20 cellular contexts compared by ENCODE assay signal in genomic region chr12:91901675-91902074, GRCh38.
DNase-seq lines count a peak whose midpoint lies in the region; ATAC-seq, FAIRE-seq and TF ChIP-seq lines count a peak whose summit lies in the region.
"Had no signal": no experiment of that assay in that cellular context is flagged by ENCODE, and none has a peak within 500 bp of the region (broad histone marks: within the 10 kb centered on the region; RNA-seq: fewer than 3 reads in every experiment).

No MANE protein-coding gene starts in this region.

- H3K79me2 ChIP-seq in GM12878 (ENCODE audit: control insufficient read depth, insufficient read depth, low read length) = no peaks in the 10 kb centered on the region

- H3K27me3 Mint-ChIP-seq in activated CD8-positive, alpha-beta T cell treated with anti-CD3 and anti-CD28 coated beads for 36 hours = no peaks in the 10 kb centered on the region
- H3K27me3 Mint-ChIP-seq: CD4-positive, alpha-beta memory T cell had no signal

- H2AFZ ChIP-seq in GM12878 (ENCODE audit: control insufficient read depth, low read depth, low read length) = no peak overlapping the region

- H3K4me1 ChIP-seq in GM12878 (ENCODE audit: control insufficient read depth, insufficient read depth, low read length) = no peaks in the 10 kb centered on the region
- H3K4me1 ChIP-seq: BLaER1 had no signal

- H3K36me3 Mint-ChIP-seq in activated CD8-positive, alpha-beta T cell treated with anti-CD3 and anti-CD28 coated beads for 36 hours (ENCODE audit: low read depth) = peaks cover 4% of the 10 kb centered on the region
- H3K36me3 Mint-ChIP-seq: CD14-positive monocyte had no signal

- H3K4me3 Mint-ChIP-seq in activated CD8-positive, alpha-beta T cell treated with anti-CD3 and anti-CD28 coated beads for 36 hours = no peak overlapping the region
- H3K4me3 Mint-ChIP-seq: CD14-positive monocyte; CD4-positive, alpha-beta memory T cell; H9 had no signal

- TF ChIP-seq POLR2A in GM12878 (IDR thresholded peaks at IDR 0.05; ENCODE audit: low read depth, low read length) = no peak

- POLR2A ChIA-PET in GM12878 (lab: Charles Lee) = no interaction called here
- POLR2A ChIA-PET in activated CD8-positive, alpha-beta T cell treated with anti-CD3 and anti-CD28 coated beads for 36 hours (lab: Charles Lee) = no interaction called here

- H3K4me2 ChIP-seq in GM12878 (ENCODE audit: control insufficient read depth, insufficient read depth) = no peak overlapping the region
- H3K4me2 ChIP-seq: BLaER1 had no signal

- H3K27ac ChIP-seq in GM12878 (ENCODE audit: control insufficient read depth, insufficient read depth) = no peak overlapping the region
- H3K27ac ChIP-seq: BLaER1 had no signal

- H3K4me1 Mint-ChIP-seq in activated CD8-positive, alpha-beta T cell treated with anti-CD3 and anti-CD28 coated beads for 36 hours (ENCODE audit: low read depth) = peaks cover 20% of the 10 kb centered on the region
- H3K4me1 Mint-ChIP-seq: CD14-positive monocyte had no signal

- TF ChIP-seq CTCF in GM12878 (IDR thresholded peaks at IDR 0.05 in 2 of 3, conservative IDR thresholded peaks at IDR 0.05 in 1 of 3; ENCODE audit: control insufficient read depth in 2 of 3, extremely low read depth in 1 of 3, insufficient read depth in 1 of 3, low read depth in 3 of 3, low read length in 3 of 3) = no peak
- no peak for TF ChIP-seq CTCF in activated CD8-positive, alpha-beta T cell treated with anti-CD3 and anti-CD28 coated beads for 36 hours (IDR thresholded peaks at IDR 0.05)

- BruUV-seq in GM12878 (replicated peaks; lab: Mats Ljungman, UMichigan) = no TSS peak

- H3K9me3 Mint-ChIP-seq in activated CD8-positive, alpha-beta T cell treated with anti-CD3 and anti-CD28 coated beads for 36 hours = peaks cover 23% of the 10 kb centered on the region

- no peaks in the 10 kb centered on the region for H3K27me3 ChIP-seq in GM12878 (replicated peaks in 1 of 2; ENCODE audit: control insufficient read depth in 2 of 2, insufficient read depth in 2 of 2, low read length in 1 of 2)
- H3K27me3 ChIP-seq: BLaER1 had no signal

- H3K27ac Mint-ChIP-seq in activated CD8-positive, alpha-beta T cell treated with anti-CD3 and anti-CD28 coated beads for 36 hours = no peak overlapping the region
- H3K27ac Mint-ChIP-seq: CD14-positive monocyte, IgD-negative memory B cell had no signal

- 48% methylated on average over 3 of the region's 3 CpGs for WGBS in GM12878 (ENCODE audit: insufficient coverage, insufficient replicate concordance, low lambda C conversion rate, missing lambda C conversion rate)

- H3K9me3 ChIP-seq in GM12878 (replicated peaks; ENCODE audit: control insufficient read depth, insufficient read depth, low read length) = no peaks in the 10 kb centered on the region; the same call in 2 of the 3 replicates
- H3K9me3 ChIP-seq: BLaER1 had no signal

- FAIRE-seq in GM12878 (lab: Jason Lieb, UNC) = no peak
- FAIRE-seq: H1, HepG2 had no signal

- no peaks in the 10 kb centered on the region for H3K36me3 ChIP-seq in GM12878 (ENCODE audit: control insufficient read depth in 2 of 2, insufficient read depth in 2 of 2, low read length in 1 of 2)
- H3K36me3 ChIP-seq: BLaER1 had no signal

- TF ChIP-seq RAD21 in GM12878 (IDR thresholded peaks at IDR 0.05; ENCODE audit: insufficient read depth, low read depth, low read length) = no peak

- DNase-seq in Caki2 (ENCODE audit: low read depth) = peak; percentile 2
- no peak for DNase-seq in GM12878 (ENCODE audit: low read depth, low spot score)
- DNase-seq in glomerular visceral epithelial cell (ENCODE audit: extremely low spot score) = peak; percentile 5
- DNase-seq in activated CD8-positive, alpha-beta T cell treated with anti-CD3 and anti-CD28 coated beads for 36 hours = no peak
- no peak for DNase-seq in activated CD4-positive, alpha-beta T cell treated with anti-CD3 and anti-CD28 coated beads for 1 hour
- DNase-seq: 8988T; Calu3; CD4-positive, alpha-beta memory T cell; DMS79 treated with DMSO at 0.1 percent for 48 hours; GF-D8; H9; KG1 had no signal

- ATAC-seq in GM19463 (IDR thresholded peaks at IDR 0.05; ENCODE audit: unreplicated experiment) (peak; percentile 43), GM12878 (peak; percentile 29), HG02588 (IDR thresholded peaks at IDR 0.05; ENCODE audit: unreplicated experiment) (no peak), HG03095 (IDR thresholded peaks at IDR 0.05; ENCODE audit: unreplicated experiment) (no peak)
- no peak for ATAC-seq in activated CD8-positive, alpha-beta T cell treated with anti-CD3 and anti-CD28 coated beads for 36 hours
- ATAC-seq: HepG2 had no signal

- H4K20me1 ChIP-seq in GM12878 (ENCODE audit: control insufficient read depth, insufficient read depth) = no peaks in the 10 kb centered on the region
- H4K20me1 ChIP-seq: BLaER1 had no signal

- H3K9ac ChIP-seq in GM12878 (ENCODE audit: control insufficient read depth, insufficient read depth, low read length) = no peak overlapping the region
- H3K9ac ChIP-seq: BLaER1 had no signal

- SMC1A ChIA-PET in GM12878 (lab: Charles Lee; ENCODE audit: uncharacterized antibody, unreplicated experiment) = no interaction called here

- RAD21 ChIA-PET in GM12878 (lab: Charles Lee; ENCODE audit: unreplicated experiment) = no interaction called here

- no peak overlapping the region for H3K4me3 ChIP-seq in GM12878
- H3K4me3 ChIP-seq: BLaER1 had no signal

- intact Hi-C loops in GM12878 (cut with micrococcal nuclease; ENCODE audit: unreplicated experiment) = no loop called here
- intact Hi-C loops in activated CD8-positive, alpha-beta T cell treated with anti-CD3 and anti-CD28 coated beads for 36 hours (cut with micrococcal nuclease) = no loop called here

- no peak for TF ChIP-seq EP300 in GM12878 (IDR thresholded peaks at IDR 0.05; ENCODE audit: borderline replicate concordance in 1 of 2, control insufficient read depth in 1 of 2, low read depth in 2 of 2, low read length in 2 of 2)

- CTCF ChIA-PET in GM12878 (lab: Yijun Ruan, JAX) = interaction anchor here (1.5 kb wide), 1 partner anchor 9 kb away, joined by 3 read pairs; no protein-coding TSS in a partner anchor
- CTCF ChIA-PET in activated CD8-positive, alpha-beta T cell treated with anti-CD3 and anti-CD28 coated beads for 36 hours (lab: Charles Lee) = no interaction called here

- in situ Hi-C loops in Caki2 (cut with HindIII; ENCODE audit: low pct_unique_long_range_greater_than_20kb, low sequenced_read_pairs) (no loop called here), GM12878 (cut with MboI) (no loop called here)

TF ChIP-seq in GM12878, 131 proteins besides CTCF, POLR2A, EP300 and RAD21 (continues in another document):
- TF ChIP-seq CBX5 (IDR thresholded peaks at IDR 0.05; ENCODE audit: low read depth) = no peak
- no peak for TF ChIP-seq SIN3A (IDR thresholded peaks at IDR 0.05; ENCODE audit: low read depth, low read length)
- TF ChIP-seq KLF5 (IDR thresholded peaks at IDR 0.05; ENCODE audit: partially characterized antibody) = no peak
- no peak for TF ChIP-seq ZZZ3 (IDR thresholded peaks at IDR 0.05; ENCODE audit: control insufficient read depth, insufficient read length, low read depth)
- no peak for TF ChIP-seq RUNX3 (IDR thresholded peaks at IDR 0.05; ENCODE audit: low read length)
- no peak for TF ChIP-seq MTA2 (IDR thresholded peaks at IDR 0.05; ENCODE audit: low read depth)
- no peak for TF ChIP-seq ZNF274 (IDR thresholded peaks at IDR 0.05; ENCODE audit: insufficient read depth, insufficient read length)
- TF ChIP-seq BRCA1 (IDR thresholded peaks at IDR 0.05; ENCODE audit: low read depth, low read length) = no peak
- TF ChIP-seq TAF1 (IDR thresholded peaks at IDR 0.05; ENCODE audit: borderline replicate concordance, low read depth, low read length) = no peak
- TF ChIP-seq ZBTB11 (CRISPR knock-in tag; IDR thresholded peaks at IDR 0.05) = no peak
- no peak for TF ChIP-seq CBX3 (IDR thresholded peaks at IDR 0.05; ENCODE audit: borderline replicate concordance, low read depth)
- no peak for TF ChIP-seq KAT2A (conservative IDR thresholded peaks at IDR 0.05; ENCODE audit: control insufficient read depth, low read depth, low read length)
- TF ChIP-seq, protein P1, sequence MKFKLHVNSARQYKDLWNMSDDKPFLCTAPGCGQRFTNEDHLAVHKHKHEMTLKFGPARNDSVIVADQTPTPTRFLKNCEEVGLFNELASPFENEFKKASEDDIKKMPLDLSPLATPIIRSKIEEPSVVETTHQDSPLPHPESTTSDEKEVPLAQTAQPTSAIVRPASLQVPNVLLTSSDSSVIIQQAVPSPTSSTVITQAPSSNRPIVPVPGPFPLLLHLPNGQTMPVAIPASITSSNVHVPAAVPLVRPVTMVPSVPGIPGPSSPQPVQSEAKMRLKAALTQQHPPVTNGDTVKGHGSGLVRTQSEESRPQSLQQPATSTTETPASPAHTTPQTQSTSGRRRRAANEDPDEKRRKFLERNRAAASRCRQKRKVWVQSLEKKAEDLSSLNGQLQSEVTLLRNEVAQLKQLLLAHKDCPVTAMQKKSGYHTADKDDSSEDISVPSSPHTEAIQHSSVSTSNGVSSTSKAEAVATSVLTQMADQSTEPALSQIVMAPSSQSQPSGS (IDR thresholded peaks at IDR 0.05; ENCODE audit: low read length) = no peak
- TF ChIP-seq WRNIP1 (IDR thresholded peaks at IDR 0.05; ENCODE audit: borderline replicate concordance, low read depth, low read length) = no peak
- TF ChIP-seq JUND (IDR thresholded peaks at IDR 0.05; ENCODE audit: low read depth, low read length) = no peak
- TF ChIP-seq SMAD5 (IDR thresholded peaks at IDR 0.05; ENCODE audit: low read depth) = no peak

Comparison
In these comparisons a context has a peak if more than half of its experiments do, and no peak if none do; other contexts are left out.
1. DNase-seq: peak in Caki2 (single experiment) and glomerular visceral epithelial cell (single experiment); none in GM12878 (single experiment), activated CD8-positive, alpha-beta T cell treated with anti-CD3 and anti-CD28 coated beads for 36 hours (single experiment) and activated CD4-positive, alpha-beta T cell treated with anti-CD3 and anti-CD28 coated beads for 1 hour (single experiment).
2. ATAC-seq: peak in GM19463 (single experiment) and GM12878 (single experiment); none in HG02588 (single experiment), HG03095 (single experiment) and activated CD8-positive, alpha-beta T cell treated with anti-CD3 and anti-CD28 coated beads for 36 hours (single experiment).